Comparison of ENCODE assay signal across 8 cellular contexts in the genomic region with DNA sequence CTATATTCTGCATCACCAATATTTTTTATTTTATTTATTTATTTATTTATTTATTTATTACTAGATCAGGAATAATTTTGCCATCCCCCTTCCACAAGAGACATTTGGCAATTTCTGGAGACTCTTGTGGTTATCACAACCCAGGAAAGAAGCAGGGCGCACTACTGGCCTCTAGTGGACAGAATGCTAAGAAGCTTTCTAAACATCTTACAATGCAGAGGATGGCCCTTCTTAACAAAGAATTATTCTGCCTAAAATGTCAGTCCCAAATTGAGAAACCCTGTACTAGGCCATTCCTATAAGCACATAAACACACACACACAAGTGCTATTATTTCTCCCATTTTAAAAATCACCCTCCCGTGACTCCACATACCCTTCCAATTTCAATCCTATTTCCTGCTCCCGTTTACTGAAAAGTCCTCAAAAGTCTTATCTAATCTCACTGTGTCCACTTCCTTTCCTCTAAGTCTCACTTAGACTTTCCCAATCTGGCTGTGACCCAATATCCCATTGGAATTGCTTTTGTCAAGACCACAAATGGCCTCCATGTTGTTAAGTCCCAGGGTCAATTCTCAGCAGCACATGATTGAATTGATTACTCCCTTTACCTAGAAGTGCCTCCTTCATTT. TPM values are rescaled to one million over a fixed set of nuclear protein-coding genes. Genes with fewer than 3 reads are reported as not detected.
DNase-seq lines count a peak whose midpoint lies in the region; ATAC-seq, FAIRE-seq and TF ChIP-seq lines count a peak whose summit lies in the region.

No MANE protein-coding gene starts in this region.

- H3K27ac Mint-ChIP-seq in activated CD8-positive, alpha-beta T cell treated with anti-CD3 and anti-CD28 coated beads for 36 hours = no peak overlapping the region

- H3K4me3 ChIP-seq in BE2C (ENCODE audit: low read depth, low read length) = no peak overlapping the region

- no peaks in the 10 kb centered on the region for H3K4me1 ChIP-seq in BE2C

- POLR2A ChIA-PET in activated CD8-positive, alpha-beta T cell treated with anti-CD3 and anti-CD28 coated beads for 36 hours (lab: Charles Lee) = interaction anchor here (0.6 kb wide), 1 partner anchor 13 kb away, joined by 3 read pairs; no protein-coding TSS in a partner anchor

- CTCF ChIA-PET in activated CD8-positive, alpha-beta T cell treated with anti-CD3 and anti-CD28 coated beads for 36 hours (lab: Charles Lee) = interaction anchor here (0.8 to 6.7 kb wide), 27 partner anchors 10 to 418 kb away, joined by 3 to 63 read pairs (median 6); a partner anchor contains a TSS

- no peaks in the 10 kb centered on the region for H3K9me3 Mint-ChIP-seq in activated CD8-positive, alpha-beta T cell treated with anti-CD3 and anti-CD28 coated beads for 36 hours

- TF ChIP-seq POLR2A in H54 (IDR thresholded peaks at IDR 0.05; ENCODE audit: low read depth, low read length) = no peak

- TF ChIP-seq CTCF in BE2C (IDR thresholded peaks at IDR 0.05; ENCODE audit: low read depth, low read length) = peak; percentile 72
- TF ChIP-seq CTCF in activated CD8-positive, alpha-beta T cell treated with anti-CD3 and anti-CD28 coated beads for 36 hours (IDR thresholded peaks at IDR 0.05) = peak; percentile 91

- FAIRE-seq in H54 (lab: Jason Lieb, UNC) = peak; percentile 62

- peak; percentile 45 for ATAC-seq in activated CD8-positive, alpha-beta T cell treated with anti-CD3 and anti-CD28 coated beads for 36 hours
- no peak for ATAC-seq in stimulated activated naive CD8-positive, alpha-beta T cell treated with anti-CD3 and anti-CD28 coated beads, Interleukin-15, Interleukin-2, amounts not matched to agents 100 U/mL and 50 U/mL, for 24 hours

- H3K9me3 ChIP-seq in BE2C = no peaks in the 10 kb centered on the region

- peaks cover 4% of the 10 kb centered on the region for H3K27me3 Mint-ChIP-seq in activated CD8-positive, alpha-beta T cell treated with anti-CD3 and anti-CD28 coated beads for 36 hours

- no peak overlapping the region for H3K4me3 Mint-ChIP-seq in activated CD8-positive, alpha-beta T cell treated with anti-CD3 and anti-CD28 coated beads for 36 hours

- no peaks in the 10 kb centered on the region for H3K36me3 Mint-ChIP-seq in activated CD8-positive, alpha-beta T cell treated with anti-CD3 and anti-CD28 coated beads for 36 hours (ENCODE audit: low read depth)

- intact Hi-C loops in activated CD8-positive, alpha-beta T cell treated with anti-CD3 and anti-CD28 coated beads for 36 hours (cut with micrococcal nuclease) = loop anchor here (5.0 kb wide), 1 partner anchor 315 kb away; no protein-coding TSS in a partner anchor

- no peaks in the 10 kb centered on the region for H3K36me3 ChIP-seq in BE2C

- H3K4me1 Mint-ChIP-seq in activated CD8-positive, alpha-beta T cell treated with anti-CD3 and anti-CD28 coated beads for 36 hours (ENCODE audit: low read depth) = no peaks in the 10 kb centered on the region

- DNase-seq in BE2C (peak; percentile 49), H54 (ENCODE audit: insufficient read length, low spot score) (peak; percentile 26), NCI-H69 (lab: John Stamatoyannopoulos, UW) (peak; percentile 70), epidermal melanocyte (ENCODE audit: insufficient read length, low spot score) (peak; percentile 50), myocyte (ENCODE audit: low read depth) (peak; percentile 88), 8988T (no peak)
- peak; percentile 78 for DNase-seq in activated CD8-positive, alpha-beta T cell treated with anti-CD3 and anti-CD28 coated beads for 36 hours
- peak; percentile 66 for DNase-seq in stimulated activated naive CD8-positive, alpha-beta T cell treated with anti-CD3 and anti-CD28 coated beads, Interleukin-15, Interleukin-2, amounts not matched to agents 100 U/mL and 50 U/mL, for 24 hours

- H3K27me3 ChIP-seq in BE2C = no peaks in the 10 kb centered on the region

RNA-seq across cellular contexts. Expression of a gene that starts 43.7 kb away (rescaled TPM):
- polyA plus RNA-seq in BE2C (2012; ENCODE audit: insufficient read depth, insufficient read length, low read depth) = 35.7 TPM
- 10 to 100 TPM; 21.5 to 22.6 TPM for total RNA-seq in activated CD8-positive, alpha-beta T cell treated with anti-CD3 and anti-CD28 coated beads for 36 hours
- 193 and 226 TPM in 2 replicates for total RNA-seq in myocyte
- polyA plus RNA-seq in myocyte (2012) = 215 TPM
